ENCODE assay signal across 8 cellular contexts in the genomic region with DNA sequence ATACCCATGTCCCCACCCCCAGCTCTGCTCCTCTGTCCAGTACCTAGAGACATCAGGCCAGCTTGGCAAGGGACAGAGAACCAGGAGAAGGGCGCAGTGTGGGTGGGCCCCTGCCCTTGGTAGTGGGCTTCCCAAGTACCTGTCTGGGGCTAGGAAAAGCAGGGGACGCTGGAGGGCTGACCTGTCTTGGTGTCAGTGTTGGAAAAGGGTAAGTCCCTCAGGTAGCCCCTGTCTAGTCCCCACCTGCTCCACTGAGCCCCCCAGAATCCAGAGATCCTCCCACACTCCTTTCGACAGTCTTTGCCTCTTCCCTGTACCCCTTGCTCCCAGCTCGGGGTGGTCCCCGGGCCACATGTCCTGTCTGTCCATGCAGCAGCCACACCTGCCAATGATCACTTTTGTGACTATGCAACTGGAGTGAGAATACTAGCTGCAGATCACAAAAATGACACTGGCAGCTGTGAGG. TPM values are rescaled to one million over a fixed set of nuclear protein-coding genes. Genes with fewer than 3 reads are reported as not detected.
DNase-seq lines count a peak whose midpoint lies in the region; ATAC-seq, FAIRE-seq and TF ChIP-seq lines count a peak whose summit lies in the region.

No MANE protein-coding gene starts in this region.

- no peaks in the 10 kb centered on the region for H3K9me3 ChIP-seq in BLaER1 treated with 17β-estradiol and CSF1 and Interleukin-3, amounts not matched to agents 10 nM and 100 nM (replicated peaks in 1 of 11)
- no peaks in the 10 kb centered on the region for H3K9me3 ChIP-seq in HUES6 (ENCODE audit: control insufficient read depth, insufficient read depth, low read depth, low read length)

- no peaks in the 10 kb centered on the region for H3K36me3 ChIP-seq in BLaER1 treated with 17β-estradiol and CSF1 and Interleukin-3, amounts not matched to agents 10 nM and 100 nM
- no peaks in the 10 kb centered on the region for H3K36me3 ChIP-seq in HUES6 (ENCODE audit: control insufficient read depth, insufficient read depth, low read length)

- H3K4me1 ChIP-seq in BLaER1 treated with 17β-estradiol and CSF1 and Interleukin-3, amounts not matched to agents 10 nM and 100 nM = peaks cover 8 to 25% (median 15%) of the 10 kb centered on the region in 10 experiments; a peak in 18 of 20 replicates
- H3K4me1 ChIP-seq in HUES6 (ENCODE audit: control insufficient read depth, insufficient read depth, low read length) = peaks cover 5% of the 10 kb centered on the region

- no peaks in the 10 kb centered on the region for H3K36me3 Mint-ChIP-seq in nephron progenitor cell (ENCODE audit: low read depth)

- no peak overlapping the region; a peak in 1 of 22 replicates for H3K27ac ChIP-seq in BLaER1 treated with 17β-estradiol and CSF1 and Interleukin-3, amounts not matched to agents 10 nM and 100 nM
- H3K27ac ChIP-seq in HUES6 (ENCODE audit: low read depth, low read length) = no peak overlapping the region
- H3K27ac ChIP-seq in caudate nucleus (ENCODE audit: low read depth, low read length) = peak overlapping the region; percentile 63

- H4K20me1 ChIP-seq in BLaER1 treated with 17β-estradiol and CSF1 and Interleukin-3, amounts not matched to agents 10 nM and 100 nM = no peaks in the 10 kb centered on the region; a peak in 1 of 22 replicates

- peak overlapping the region; percentile 78 to 96 (median 88) for H3K4me2 ChIP-seq in BLaER1 treated with 17β-estradiol and CSF1 and Interleukin-3, amounts not matched to agents 10 nM and 100 nM

- ATAC-seq in GM18505 (IDR thresholded peaks at IDR 0.05; ENCODE audit: unreplicated experiment) = no peak

- H3K27me3 ChIP-seq in BLaER1 treated with 17β-estradiol and CSF1 and Interleukin-3, amounts not matched to agents 10 nM and 100 nM = peaks cover 0 to 1% (median under 1%) of the 10 kb centered on the region in 11 experiments; a peak in 12 of 22 replicates
- peaks cover 20% of the 10 kb centered on the region for H3K27me3 ChIP-seq in HUES6 (ENCODE audit: control insufficient read depth, insufficient read depth, low read length)

- H3K9me3 Mint-ChIP-seq in nephron progenitor cell = no peaks in the 10 kb centered on the region

- peaks cover 9% of the 10 kb centered on the region for H3K4me1 Mint-ChIP-seq in nephron progenitor cell

- no peak overlapping the region for H3K27ac Mint-ChIP-seq in nephron progenitor cell

- H3K27me3 Mint-ChIP-seq in nephron progenitor cell (ENCODE audit: low read depth, poor library complexity) = peaks cover 60% of the 10 kb centered on the region

- H3K4me3 Mint-ChIP-seq in nephron progenitor cell = peak overlapping the region; percentile 83

- H3K4me3 ChIP-seq in BLaER1 treated with 17β-estradiol and CSF1 and Interleukin-3, amounts not matched to agents 10 nM and 100 nM = peak overlapping the region in 3 of 10 experiments; percentile 58 to 76 (median 60); a peak in 4 of 20 replicates
- H3K4me3 ChIP-seq in HUES6 (ENCODE audit: low read depth, low read length) = peak overlapping the region; percentile 84

- TF ChIP-seq POLR2A in GM18505 (IDR thresholded peaks at IDR 0.05; ENCODE audit: borderline replicate concordance, extremely low read depth, insufficient read depth, insufficient read length) (no peak), GM12892 (IDR thresholded peaks at IDR 0.05; ENCODE audit: low read depth, low read length) (no peak)

- DNase-seq in caudate nucleus (lab: John Stamatoyannopoulos, UW) (no peak), nephron progenitor cell (no peak), NCI-H2196 treated with DMSO at 0.1 percent for 48 hours (lab: John Stamatoyannopoulos, UW; ENCODE audit: unreplicated experiment) (no peak), GM12892 (ENCODE audit: insufficient read length) (no peak), NCI-H345 (lab: John Stamatoyannopoulos, UW) (no peak)

- peak overlapping the region in 9 of 11 experiments; percentile 66 to 87 (median 81); a peak in 10 of 22 replicates for H3K9ac ChIP-seq in BLaER1 treated with 17β-estradiol and CSF1 and Interleukin-3, amounts not matched to agents 10 nM and 100 nM
- no peak overlapping the region for H3K9ac ChIP-seq in HUES6 (ENCODE audit: low read length)

- TF ChIP-seq CTCF in nephron progenitor cell (IDR thresholded peaks at IDR 0.05) = no peak

- no peak for FAIRE-seq in GM12892 (lab: Jason Lieb, UNC)

RNA-seq across cellular contexts. Expression of gene DNAJB2, which starts 14.6 kb away (rescaled TPM):
- polyA plus RNA-seq in GM12892 (2012; ENCODE audit: missing spikeins) = 25.1 TPM

RNA-seq across cellular contexts. Expression of gene PTPRN, which starts 15.4 kb away (rescaled TPM):
- 0.42 TPM for polyA plus RNA-seq in GM12892 (2012; ENCODE audit: missing spikeins)

RNA-seq across cellular contexts. Expression of gene RESP18, which starts 38.8 kb away (rescaled TPM):
- not detected for polyA plus RNA-seq in GM12892 (2012; ENCODE audit: missing spikeins)

RNA-seq across cellular contexts. Expression of gene TUBA4A, which starts 40.1 kb away (rescaled TPM):
- 128 TPM for polyA plus RNA-seq in GM12892 (2012; ENCODE audit: missing spikeins)

RNA-seq across cellular contexts. Expression of gene TUBA4B, which starts 40.7 kb away (rescaled TPM):
- 0.53 TPM for polyA plus RNA-seq in GM12892 (2012; ENCODE audit: missing spikeins)
